ENCODE assay signal across 8 cellular contexts in the genomic region with DNA sequence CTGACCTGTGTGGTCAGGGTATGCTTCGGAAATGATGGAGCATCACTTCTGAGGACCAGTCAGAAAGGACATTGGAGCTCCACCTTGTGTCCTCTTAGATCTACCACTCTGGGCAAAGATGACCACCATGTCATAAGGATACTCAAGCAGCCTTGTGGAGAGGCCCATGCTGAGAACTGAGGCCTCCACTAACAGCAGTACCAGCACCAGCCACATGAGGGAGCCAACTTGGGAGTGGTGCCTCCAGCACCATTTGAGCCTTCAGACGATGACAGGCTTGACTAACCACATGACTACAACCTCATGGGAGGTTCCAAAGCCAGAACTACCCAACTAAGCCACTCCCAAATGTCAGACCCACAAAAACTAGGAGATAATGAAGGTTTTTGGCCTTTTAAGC.
DNase-seq lines count a peak whose midpoint lies in the region; ATAC-seq, FAIRE-seq and TF ChIP-seq lines count a peak whose summit lies in the region.

No MANE protein-coding gene starts in this region.

- RAD21 ChIA-PET in GM12878 (lab: Charles Lee; ENCODE audit: unreplicated experiment), result interaction anchor here (1.4 kb wide), 1 partner anchor 108 kb away, joined by 5 read pairs; no protein-coding TSS in a partner anchor

- H3K4me1 ChIP-seq in Panc1 (ENCODE audit: control insufficient read depth, insufficient read depth, low read length), result 0 out of 2 replicates have a peak, but pooled peaks cover 2% of the 10 kb centered on the region
- no peaks in the 10 kb centered on the region for H3K4me1 ChIP-seq in GM12878 (ENCODE audit: control insufficient read depth, insufficient read depth, low read length)

- no TSS peak for BruUV-seq in Panc1 (replicated peaks; lab: Mats Ljungman, UMichigan)
- no TSS peak for BruUV-seq in GM12878 (replicated peaks; lab: Mats Ljungman, UMichigan)

- H3K4me2 ChIP-seq in GM12878 (ENCODE audit: control insufficient read depth, insufficient read depth), result no peak overlapping the region

- WGBS in GM12878 (ENCODE audit: insufficient coverage, insufficient replicate concordance, low lambda C conversion rate, missing lambda C conversion rate), result 44% methylated on average over 2 of the region's 2 CpGs

- H3K4me1 Mint-ChIP-seq in neural crest cell (no peaks in the 10 kb centered on the region), immature natural killer cell (no peaks in the 10 kb centered on the region)

- H3K4me3 ChIP-seq in HFF-Myc (replicated peaks; ENCODE audit: low read depth, low read length) (no peak overlapping the region), Panc1 (ENCODE audit: low read depth in 2 of 2, low read length in 2 of 2) (no peak overlapping the region), GM12878 (no peak overlapping the region)

- no peaks in the 10 kb centered on the region for H3K9me3 ChIP-seq in Panc1 (ENCODE audit: control insufficient read depth, insufficient read depth, low read depth, low read length)
- no peaks in the 10 kb centered on the region for H3K9me3 ChIP-seq in GM12878 (replicated peaks; ENCODE audit: control insufficient read depth, insufficient read depth, low read length)

- no peak overlapping the region for H2AFZ ChIP-seq in GM12878 (ENCODE audit: control insufficient read depth, low read depth, low read length)

- FAIRE-seq in GM12878 (lab: Jason Lieb, UNC), result peak; percentile 93

- no peaks in the 10 kb centered on the region for H3K36me3 Mint-ChIP-seq in neural crest cell (ENCODE audit: low read depth)
- no peaks in the 10 kb centered on the region for H3K36me3 Mint-ChIP-seq in immature natural killer cell

- no peak for TF ChIP-seq EP300 in GM12878 (IDR thresholded peaks at IDR 0.05; ENCODE audit: borderline replicate concordance in 1 of 2, control insufficient read depth in 1 of 2, low read depth in 2 of 2, low read length in 2 of 2)

- DNase-seq in Daoy (ENCODE audit: low read depth) (peak; percentile 84), HFF-Myc (ENCODE audit: extremely low read depth, low read depth) (no peak), Panc1 (ENCODE audit: low read depth, low spot score) (peak; percentile 25), GM12878 (ENCODE audit: low read depth, low spot score) (peak; percentile 20), neural crest cell (ENCODE audit: low read depth, low spot score) (peak; percentile 49), immature natural killer cell (no peak), NCI-H2107 (lab: John Stamatoyannopoulos, UW) (no peak), globus pallidus (ENCODE audit: low spot score) (no peak)

- POLR2A ChIA-PET in Panc1 (lab: Charles Lee), result no interaction called here
- POLR2A ChIA-PET in GM12878 (lab: Charles Lee), result no interaction called here

- H3K4me3 Mint-ChIP-seq in neural crest cell, result no peak overlapping the region
- no peak overlapping the region for H3K4me3 Mint-ChIP-seq in immature natural killer cell

- no peak overlapping the region for H3K27ac Mint-ChIP-seq in neural crest cell (ENCODE audit: unreplicated experiment)
- no peak overlapping the region for H3K27ac Mint-ChIP-seq in immature natural killer cell

- ATAC-seq in Panc1 (peak; percentile 89), GM12878 (peak; percentile 93)

- H3K9ac ChIP-seq in GM12878 (ENCODE audit: control insufficient read depth, insufficient read depth, low read length), result no peak overlapping the region

- no peak overlapping the region for H3K27ac ChIP-seq in Panc1 (ENCODE audit: low read length)
- no peak overlapping the region for H3K27ac ChIP-seq in GM12878 (ENCODE audit: control insufficient read depth, insufficient read depth)

- SMC1A ChIA-PET in GM12878 (lab: Charles Lee; ENCODE audit: uncharacterized antibody, unreplicated experiment), result interaction anchor here (1.6 kb wide), 1 partner anchor 28 kb away, joined by 3 read pairs; no protein-coding TSS in a partner anchor

- TF ChIP-seq RAD21 in GM12878 (IDR thresholded peaks at IDR 0.05; ENCODE audit: insufficient read depth, low read depth, low read length), result peak; percentile 49

- intact Hi-C loops in Panc1 (cut with micrococcal nuclease; ENCODE audit: unreplicated experiment), result no loop called here
- intact Hi-C loops in GM12878 (cut with micrococcal nuclease; ENCODE audit: unreplicated experiment), result loop anchor here (1.0 kb wide), 1 partner anchor 103 kb away; no protein-coding TSS in a partner anchor

- H3K9me3 Mint-ChIP-seq in neural crest cell, result no peaks in the 10 kb centered on the region
- peaks cover 0 to 4% (median 0%) of the 10 kb centered on the region in 6 donors for H3K9me3 Mint-ChIP-seq in immature natural killer cell

- peaks cover 16% of the 10 kb centered on the region for H3K27me3 Mint-ChIP-seq in neural crest cell (ENCODE audit: low read depth)
- peaks cover 0 to 4% (median 4%) of the 10 kb centered on the region in 3 donors for H3K27me3 Mint-ChIP-seq in immature natural killer cell (ENCODE audit: low read depth in 3 of 3)

- CTCF ChIA-PET in Panc1 (lab: Charles Lee) (interaction anchor here (0.6 kb wide), 1 partner anchor 65 kb away, joined by 6 read pairs; no protein-coding TSS in a partner anchor), GM12878 (lab: Yijun Ruan, JAX) (interaction anchor here (1.3 to 2.9 kb wide), 4 partner anchors 9 to 108 kb away, joined by 3 to 11 read pairs (median 6); no protein-coding TSS in a partner anchor)

- no peak for TF ChIP-seq POLR2A in GM12878 (IDR thresholded peaks at IDR 0.05; ENCODE audit: low read depth, low read length)

- in situ Hi-C loops in Panc1 (cut with HindIII; ENCODE audit: low pct_unique_long_range_greater_than_20kb, low sequenced_read_pairs), result no loop called here
- in situ Hi-C loops in GM12878 (cut with MboI), result no loop called here

- H3K36me3 ChIP-seq in Panc1 (ENCODE audit: control insufficient read depth, insufficient read depth, low read length) (no peaks in the 10 kb centered on the region), GM12878 (ENCODE audit: control insufficient read depth in 2 of 2, insufficient read depth in 2 of 2, low read length in 1 of 2) (no peaks in the 10 kb centered on the region)

- TF ChIP-seq CTCF in HFF-Myc (IDR thresholded peaks at IDR 0.05; ENCODE audit: low read depth, low read length, missing control alignments) (peak; percentile 69), Panc1 (IDR thresholded peaks at IDR 0.05) (no peak; the same call in 1 of the 2 replicates), GM12878 (IDR thresholded peaks at IDR 0.05 in 2 of 3, conservative IDR thresholded peaks at IDR 0.05 in 1 of 3; ENCODE audit: control insufficient read depth in 2 of 3, extremely low read depth in 1 of 3, insufficient read depth in 1 of 3, low read depth in 3 of 3, low read length in 3 of 3) (peak; percentile 52 to 78 (median 73)), neural crest cell (conservative IDR thresholded peaks at IDR 0.05) (peak; percentile 64)

- no peaks in the 10 kb centered on the region for H3K79me2 ChIP-seq in GM12878 (ENCODE audit: control insufficient read depth, insufficient read depth, low read length)

- H3K27me3 ChIP-seq in Panc1 (ENCODE audit: control insufficient read depth, insufficient read depth, low read length), result no peaks in the 10 kb centered on the region
- no peaks in the 10 kb centered on the region; a peak in 1 of 4 replicates for H3K27me3 ChIP-seq in GM12878 (replicated peaks in 1 of 2; ENCODE audit: control insufficient read depth in 2 of 2, insufficient read depth in 2 of 2, low read length in 1 of 2)

- no peaks in the 10 kb centered on the region for H4K20me1 ChIP-seq in GM12878 (ENCODE audit: control insufficient read depth, insufficient read depth)

TF ChIP-seq in GM12878, 131 proteins besides CTCF, POLR2A, EP300 and RAD21:
- TF ChIP-seq YY1 (IDR thresholded peaks at IDR 0.05; ENCODE audit: low read depth, low read length) (peak; percentile 75), ZNF384 (IDR thresholded peaks at IDR 0.05; ENCODE audit: borderline replicate concordance, low read depth, low read length) (no peak), NR2C1 (IDR thresholded peaks at IDR 0.05) (no peak), NR2C2 (IDR thresholded peaks at IDR 0.05; ENCODE audit: borderline replicate concordance, control insufficient read depth, insufficient read length, low read depth) (no peak), SMC3 (IDR thresholded peaks at IDR 0.05; ENCODE audit: borderline replicate concordance, low read length) (peak; percentile 65), USF2 (IDR thresholded peaks at IDR 0.05; ENCODE audit: borderline replicate concordance, low read depth, low read length) (no peak)

Comparison
In these comparisons a context has a peak if more than half of its experiments do, and no peak if none do; other contexts are left out.
1. DNase-seq: peak in Daoy (single experiment), Panc1 (single experiment), GM12878 (single experiment) and neural crest cell (single experiment); none in HFF-Myc (single experiment), immature natural killer cell (0 of 3), NCI-H2107 (single experiment) and globus pallidus (single experiment).